ENCODE assay signal across 18 cellular contexts in genomic region chr19:29576043-29576442, GRCh38. TPM values are rescaled to one million over a fixed set of nuclear protein-coding genes. Genes with fewer than 3 reads are reported as not detected.
A peak's percentile ranks its signal among the peaks of the same experiment; 100 is the strongest.
DNase-seq lines count a peak whose midpoint lies in the region; ATAC-seq and TF ChIP-seq lines count a peak whose summit lies in the region.
"Had no signal": no experiment of that assay in that cellular context is flagged by ENCODE, and none has a peak within 500 bp of the region (broad histone marks: within the 10 kb centered on the region; RNA-seq: fewer than 3 reads in every experiment).

No MANE protein-coding gene starts in this region.

- no peak for ATAC-seq in HG02763 (IDR thresholded peaks at IDR 0.05; ENCODE audit: unreplicated experiment)
- ATAC-seq: effector memory CD8-positive, alpha-beta T cell; gastroesophageal sphincter; HepG2; naive thymus-derived CD8-positive, alpha-beta T cell had no signal

- H3K4me1 Mint-ChIP-seq in mesothelial cell of epicardium: peaks cover 1% of the 10 kb centered on the region

- peaks cover 2% of the 10 kb centered on the region for H3K9me3 Mint-ChIP-seq in mesothelial cell of epicardium
- H3K9me3 Mint-ChIP-seq: effector memory CD8-positive, alpha-beta T cell had no signal

- H3K4me3 ChIP-seq in tibial artery: no peak overlapping the region
- H3K4me3 ChIP-seq: gastroesophageal sphincter, sigmoid colon, testis had no signal

- no peaks in the 10 kb centered on the region for H3K36me3 ChIP-seq in tibial artery
- H3K36me3 ChIP-seq: brain microvascular endothelial cell, gastroesophageal sphincter, sigmoid colon had no signal

- no peak overlapping the region for H3K4me3 Mint-ChIP-seq in mesothelial cell of epicardium
- H3K4me3 Mint-ChIP-seq: effector memory CD8-positive, alpha-beta T cell; naive thymus-derived CD8-positive, alpha-beta T cell had no signal

- peaks cover 98% of the 10 kb centered on the region for H3K27me3 Mint-ChIP-seq in mesothelial cell of epicardium (ENCODE audit: low read depth)

- H3K4me1 ChIP-seq in tibial artery: no peaks in the 10 kb centered on the region
- H3K4me1 ChIP-seq: Caco-2, gastroesophageal sphincter, sigmoid colon, testis had no signal

- no peak for TF ChIP-seq CTCF in tibial artery (IDR thresholded peaks at IDR 0.05)
- no peak for TF ChIP-seq CTCF in mesothelial cell of epicardium (IDR thresholded peaks at IDR 0.05; ENCODE audit: unreplicated experiment)

- H3K27ac Mint-ChIP-seq in mesothelial cell of epicardium: no peak overlapping the region
- H3K27ac Mint-ChIP-seq: effector memory CD8-positive, alpha-beta T cell; naive thymus-derived CD8-positive, alpha-beta T cell had no signal

- intact Hi-C loops in head of caudate nucleus (cut with DNase I) (no loop called here), tibial artery (cut with DNase I; ENCODE audit: low total_unique reads) (no loop called here)

- H3K36me3 Mint-ChIP-seq in mesothelial cell of epicardium: no peaks in the 10 kb centered on the region

- H3K27me3 ChIP-seq in tibial artery: peaks cover 0 to 45% of the 10 kb centered on the region in 2 donors
- H3K27me3 ChIP-seq: brain microvascular endothelial cell, testis had no signal

- H3K9me3 ChIP-seq in tibial artery: peaks cover 0 to under 1% (median 0%) of the 10 kb centered on the region in 3 donors
- H3K9me3 ChIP-seq: Caco-2, sigmoid colon, testis had no signal

- DNase-seq in stimulated activated CD4-positive, alpha-beta T cell treated with anti-CD3 and anti-CD28 coated beads, Interleukin-4, amount 100 ng/mL, for 24 hours: peak; percentile 13
- no peak for DNase-seq in stimulated activated CD4-positive, alpha-beta T cell treated with anti-CD3 and anti-CD28 coated beads, Interleukin-4, amount 100 ng/mL, for 4 hours
- peak; percentile 45 for DNase-seq in NCI-H226
- peak; percentile 22 to 91 (median 68) for DNase-seq in head of caudate nucleus
- no peak for DNase-seq in tibial artery
- no peak for DNase-seq in mesothelial cell of epicardium (ENCODE audit: low spot score in 2 of 2, unreplicated experiment in 2 of 2)
- DNase-seq: Caco-2; effector memory CD8-positive, alpha-beta T cell; kidney; naive thymus-derived CD8-positive, alpha-beta T cell; NCI-H1436; Right ventricle myocardium superior; sigmoid colon; testis had no signal

- no peak overlapping the region for H3K27ac ChIP-seq in tibial artery
- H3K27ac ChIP-seq: brain microvascular endothelial cell, gastroesophageal sphincter, sigmoid colon, testis had no signal

RNA-seq across cellular contexts. Expression of gene POP4, which starts 30.0 kb away (rescaled TPM):
- total RNA-seq in mesothelial cell of epicardium: 39.7 to 46.2 TPM (median 39.9 TPM) in 3 replicates

RNA-seq across cellular contexts. Expression of gene VSTM2B, which starts 50.2 kb away (rescaled TPM):
- total RNA-seq in mesothelial cell of epicardium: not detected in 3 replicates
- total RNA-seq: Caco-2; HepG2; kidney; naive thymus-derived CD8-positive, alpha-beta T cell; Right ventricle myocardium superior had no signal

Comparison
In these comparisons a context has a peak if more than half of its experiments do, and no peak if none do; other contexts are left out.
1. DNase-seq: peak in stimulated activated CD4-positive, alpha-beta T cell treated with anti-CD3 and anti-CD28 coated beads, Interleukin-4, amount 100 ng/mL, for 24 hours (single experiment), NCI-H226 (single experiment) and head of caudate nucleus (42 of 42); none in stimulated activated CD4-positive, alpha-beta T cell treated with anti-CD3 and anti-CD28 coated beads, Interleukin-4, amount 100 ng/mL, for 4 hours (0 of 2), tibial artery (0 of 2) and mesothelial cell of epicardium (0 of 2).